Comparison of ENCODE assay signal across 20 cellular contexts in genomic region chr6:130671119-130672104, GRCh38.
A peak's percentile ranks its signal among the peaks of the same experiment; 100 is the strongest.
DNase-seq lines count a peak whose midpoint lies in the region; ATAC-seq and TF ChIP-seq lines count a peak whose summit lies in the region.
"Had no signal": no experiment of that assay in that cellular context is flagged by ENCODE, and none has a peak within 500 bp of the region (broad histone marks: within the 10 kb centered on the region; RNA-seq: fewer than 3 reads in every experiment).

No MANE protein-coding gene starts in this region.

- no peak overlapping the region for H3K9ac ChIP-seq in mammary epithelial cell (ENCODE audit: insufficient read depth, low read length)

- H3K4me1 ChIP-seq in mammary epithelial cell (ENCODE audit: insufficient read depth, low read length) (peaks cover 5% of the 10 kb centered on the region), right cardiac atrium (ENCODE audit: control insufficient read depth, insufficient read depth, low read length) (no peaks in the 10 kb centered on the region), ovary (ENCODE audit: insufficient read depth) (peaks cover 12% of the 10 kb centered on the region)
- H3K4me1 ChIP-seq: A549 had no signal

- in situ Hi-C loops in mammary epithelial cell (cut with MboI; ENCODE audit: low sequenced_read_pairs in 2 of 2) = no loop called here

- no peaks in the 10 kb centered on the region for H3K36me3 ChIP-seq in mammary epithelial cell (ENCODE audit: insufficient read depth, low read length)
- H3K36me3 ChIP-seq in ovary = no peaks in the 10 kb centered on the region
- H3K36me3 ChIP-seq: neutrophil had no signal

- H3K4me3 ChIP-seq in mammary epithelial cell (replicated peaks in 1 of 3; ENCODE audit: insufficient read depth in 1 of 3, low read depth in 2 of 3, low read length in 3 of 3) (no peak overlapping the region), right cardiac atrium (ENCODE audit: low read length) (no peak overlapping the region), ovary (no peak overlapping the region)
- H3K4me3 ChIP-seq: A549 had no signal

- no peak overlapping the region for H3K27ac ChIP-seq in mammary epithelial cell (ENCODE audit: insufficient read depth, low read depth, low read length)
- peak overlapping the region; percentile 2 for H3K27ac ChIP-seq in right cardiac atrium (ENCODE audit: low read length)
- peak overlapping the region; percentile 34 to 78 for H3K27ac ChIP-seq in ovary
- H3K27ac ChIP-seq in CD4-positive, alpha-beta T cell (ENCODE audit: low read depth, low read length) = no peak overlapping the region
- H3K27ac ChIP-seq: A549, neutrophil had no signal

- H3K27ac Mint-ChIP-seq in CD4-positive, alpha-beta T cell = no peak overlapping the region
- H3K27ac Mint-ChIP-seq: CD14-positive monocyte, memory B cell had no signal

- H3K79me2 ChIP-seq in mammary epithelial cell (ENCODE audit: insufficient read depth, low read length) = no peaks in the 10 kb centered on the region

- POLR2A ChIA-PET in CD4-positive, alpha-beta T cell (lab: Charles Lee) = no interaction called here

- H3K27me3 Mint-ChIP-seq in CD4-positive, alpha-beta T cell = no peaks in the 10 kb centered on the region

- intact Hi-C loops in mammary epithelial cell (cut with micrococcal nuclease) (no loop called here), right cardiac atrium (cut with DNase I) (no loop called here), ovary (cut with DNase I) (loop anchor here in 1 of 4 donors (10.0 kb wide), 1 partner anchor 307 kb away; the partner anchor contains the start of gene TMEM200A)
- intact Hi-C loops in CD4-positive, alpha-beta T cell (cut with DNase I, micrococcal nuclease) = no loop called here

- H2AFZ ChIP-seq in mammary epithelial cell (ENCODE audit: low read depth, low read length) = peak overlapping the region; percentile 19

- H3K4me3 Mint-ChIP-seq in CD4-positive, alpha-beta T cell = no peak overlapping the region
- H3K4me3 Mint-ChIP-seq: CD14-positive monocyte, memory B cell had no signal

- CTCF ChIA-PET in mammary epithelial cell (lab: Charles Lee; ENCODE audit: low non-redundant PET) = no interaction called here
- CTCF ChIA-PET in CD4-positive, alpha-beta T cell (lab: Charles Lee) = no interaction called here

- no TSS peak for BruUV-seq in mammary epithelial cell (replicated peaks; lab: Mats Ljungman, UMichigan)

- no peaks in the 10 kb centered on the region for H4K20me1 ChIP-seq in mammary epithelial cell (ENCODE audit: insufficient read depth, low read length)

- no peak for TF ChIP-seq POLR2A in ovary (IDR thresholded peaks at IDR 0.05)

- ATAC-seq in right cardiac atrium (peak; percentile 85 to 89), HG03460 (IDR thresholded peaks at IDR 0.05; ENCODE audit: unreplicated experiment) (no peak)
- no peak for ATAC-seq in CD4-positive, alpha-beta T cell (ENCODE audit: poor library complexity)
- ATAC-seq: A549 had no signal

- dilution Hi-C loops in mammary epithelial cell (cut with HindIII; ENCODE audit: low sequenced_read_pairs) = no loop called here

- H3K9me3 Mint-ChIP-seq in CD4-positive, alpha-beta T cell = no peaks in the 10 kb centered on the region
- H3K9me3 Mint-ChIP-seq: memory B cell had no signal

- no peaks in the 10 kb centered on the region for H3K36me3 Mint-ChIP-seq in CD4-positive, alpha-beta T cell (ENCODE audit: low read depth)
- H3K36me3 Mint-ChIP-seq: CD14-positive monocyte, memory B cell had no signal

- TF ChIP-seq CTCF in mammary epithelial cell (conservative IDR thresholded peaks at IDR 0.05 in 1 of 2, IDR thresholded peaks at IDR 0.05 in 1 of 2; ENCODE audit: extremely low read depth in 1 of 2, insufficient read depth in 1 of 2, low read depth in 1 of 2, low read length in 2 of 2) (no peak), ovary (IDR thresholded peaks at IDR 0.05) (no peak)
- no peak for TF ChIP-seq CTCF in CD4-positive, alpha-beta T cell (IDR thresholded peaks at IDR 0.05)

- H3K4me1 Mint-ChIP-seq in CD4-positive, alpha-beta T cell (ENCODE audit: low read depth) = no peaks in the 10 kb centered on the region
- H3K4me1 Mint-ChIP-seq: CD14-positive monocyte, memory B cell had no signal

- H3K9me3 ChIP-seq in mammary epithelial cell (replicated peaks; ENCODE audit: insufficient read depth, low read length) (no peaks in the 10 kb centered on the region), right cardiac atrium (ENCODE audit: control insufficient read depth, low read length) (no peaks in the 10 kb centered on the region), ovary (no peaks in the 10 kb centered on the region)
- no peaks in the 10 kb centered on the region for H3K9me3 ChIP-seq in CD4-positive, alpha-beta T cell (ENCODE audit: control insufficient read depth, low read length)
- H3K9me3 ChIP-seq: A549, neutrophil had no signal

- peak; percentile 11 for DNase-seq in AG08395 (ENCODE audit: low spot score)
- no peak for DNase-seq in mammary epithelial cell
- peak; percentile 26 to 58 (median 50) for DNase-seq in right cardiac atrium
- DNase-seq in ovary = peak; percentile 62 to 76 (median 68)
- no peak for DNase-seq in NCI-H1694 treated with DMSO at 0.1 percent for 48 hours (lab: John Stamatoyannopoulos, UW)
- no peak for DNase-seq in activated CD8-positive, alpha-beta memory T cell treated with anti-CD3 and anti-CD28 coated beads, Interleukin-2, amount 50 U/mL, for 4 hours
- no peak for DNase-seq in CD4-positive, alpha-beta T cell
- DNase-seq: activated CD4-positive, CD25-positive, alpha-beta regulatory T cell treated with anti-CD3 and anti-CD28 coated beads, Interleukin-2, amount 50 U/mL, for 72 hours; activated effector memory CD4-positive, alpha-beta T cell treated with anti-CD3 and anti-CD28 coated beads, Interleukin-2, amount 50 U/mL, for 16 hours; DMS153; GOT3; MV-4-11; NCI-H2029; T1000; trophoblast cell had no signal

- H3K4me2 ChIP-seq in mammary epithelial cell (ENCODE audit: insufficient read depth, low read depth, low read length) = no peak overlapping the region
- H3K4me2 ChIP-seq: A549 had no signal

- H3K27me3 ChIP-seq in mammary epithelial cell (ENCODE audit: insufficient read depth, low read length) = no peaks in the 10 kb centered on the region
- no peaks in the 10 kb centered on the region for H3K27me3 ChIP-seq in right cardiac atrium (ENCODE audit: control insufficient read depth, insufficient read depth)
- H3K27me3 ChIP-seq in ovary = no peaks in the 10 kb centered on the region
- H3K27me3 ChIP-seq in CD4-positive, alpha-beta T cell (ENCODE audit: control insufficient read depth, insufficient read depth, low read length) = no peaks in the 10 kb centered on the region
- H3K27me3 ChIP-seq: neutrophil had no signal

- TF ChIP-seq EP300 in ovary (IDR thresholded peaks at IDR 0.05) = no peak

- 68% methylated on average over 17 of the region's 17 CpGs for WGBS in mammary epithelial cell (ENCODE audit: low coverage, missing lambda C conversion rate)
- WGBS in right cardiac atrium = 38% methylated on average over 17 of the region's 17 CpGs
- 23 to 25% (median 24%) methylated on average over 17 of the region's 17 CpGs for WGBS in ovary, 3 donors

Comparison
In these comparisons a context has a peak if more than half of its experiments do, and no peak if none do; other contexts are left out.
1. DNase-seq: peak in AG08395 (single experiment), right cardiac atrium (3 of 3) and ovary (5 of 5); none in mammary epithelial cell (single experiment), NCI-H1694 treated with DMSO at 0.1 percent for 48 hours (single experiment), activated CD8-positive, alpha-beta memory T cell treated with anti-CD3 and anti-CD28 coated beads, Interleukin-2, amount 50 U/mL, for 4 hours (single experiment) and CD4-positive, alpha-beta T cell (0 of 10).
2. H3K27ac ChIP-seq: peak in right cardiac atrium (single experiment) and ovary (2 of 2); none in mammary epithelial cell (single experiment) and CD4-positive, alpha-beta T cell (single experiment).
3. ATAC-seq: peak in right cardiac atrium (2 of 2); none in HG03460 (single experiment) and CD4-positive, alpha-beta T cell (single experiment).